Comparison of ENCODE assay signal across 16 cellular contexts in the genomic region with DNA sequence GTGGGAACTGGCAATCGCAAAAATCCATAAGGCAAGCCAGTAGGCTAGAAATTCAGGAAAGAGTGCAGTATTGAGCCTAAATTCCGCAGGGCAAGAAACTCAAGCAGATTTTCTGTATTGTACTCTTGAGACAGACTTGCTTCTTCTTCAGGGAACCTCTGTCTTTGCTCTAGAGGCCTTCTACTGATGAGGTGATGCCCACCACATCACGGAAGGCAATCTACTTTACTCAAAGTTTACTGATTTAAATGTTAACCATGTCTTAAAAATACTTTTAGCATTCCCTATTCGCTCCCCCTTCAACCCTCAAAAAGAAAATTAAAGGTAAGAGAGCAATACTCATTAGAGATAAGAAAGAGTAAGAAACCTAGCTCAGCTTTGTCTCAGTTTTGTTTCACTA. TPM values are rescaled to one million over a fixed set of nuclear protein-coding genes. Genes with fewer than 3 reads are reported as not detected.
"Had no signal": no experiment of that assay in that cellular context is flagged by ENCODE, and none has a peak within 500 bp of the region (broad histone marks: within the 10 kb centered on the region; RNA-seq: fewer than 3 reads in every experiment).

No MANE protein-coding gene starts in this region.

- H3K4me3 Mint-ChIP-seq: brain; dendritic cell treated with granulocyte-macrophage colony-stimulating factor and Interleukin-4, amounts not matched to agents 40 ng/mL and 50 ng/mL, for 4 days; endodermal cell; neural crest cell; stimulated activated naive B cell treated with anti-CD40 and anti-IgM and Interleukin-4, amounts not matched to agents 10 μg/mL and 1 μg/mL and 100 μg/mL, for 72 hours; WTC11 had no signal

- H3K4me3 ChIP-seq: upper lobe of right lung had no signal

- H3K27ac ChIP-seq: spleen, upper lobe of right lung had no signal

- H3K4me1 ChIP-seq: upper lobe of right lung had no signal

- DNase-seq: activated gamma-delta T cell; amygdala; cerebellar nuclear complex; endodermal cell; erythroblast; hippocampal formation; kidney glomerular epithelial cell; spleen; stimulated activated CD4-positive, alpha-beta T cell treated with anti-CD3 and anti-CD28 coated beads, Interleukin-1b, Interleukin-23, amount 100 ng/mL, for 48 hours; stimulated activated naive B cell treated with anti-CD40 and anti-IgM and Interleukin-4, amounts not matched to agents 10 μg/mL and 1 μg/mL and 100 μg/mL, for 72 hours; upper lobe of right lung had no signal

- H3K27ac Mint-ChIP-seq: brain; dendritic cell treated with granulocyte-macrophage colony-stimulating factor and Interleukin-4, amounts not matched to agents 40 ng/mL and 50 ng/mL, for 4 days; endodermal cell; stimulated activated naive B cell treated with anti-CD40 and anti-IgM and Interleukin-4, amounts not matched to agents 10 μg/mL and 1 μg/mL and 100 μg/mL, for 72 hours; WTC11 had no signal

- ATAC-seq: sciatic nerve; stimulated activated naive B cell treated with anti-CD40 and anti-IgM and Interleukin-4, amounts not matched to agents 10 μg/mL and 1 μg/mL and 100 μg/mL, for 72 hours; upper lobe of right lung; WTC11 had no signal

- H3K4me1 Mint-ChIP-seq: brain, WTC11 had no signal

- H3K36me3 Mint-ChIP-seq: brain had no signal

- H3K9me3 ChIP-seq: upper lobe of right lung had no signal

- H3K27me3 ChIP-seq: spleen, upper lobe of right lung had no signal

- H3K27me3 Mint-ChIP-seq: dendritic cell treated with granulocyte-macrophage colony-stimulating factor and Interleukin-4, amounts not matched to agents 40 ng/mL and 50 ng/mL, for 4 days; stimulated activated naive B cell treated with anti-CD40 and anti-IgM and Interleukin-4, amounts not matched to agents 10 μg/mL and 1 μg/mL and 100 μg/mL, for 72 hours had no signal

RNA-seq across cellular contexts. Expression of gene IL7R, which starts 11.3 kb away (rescaled TPM):
- total RNA-seq: neural crest cell had no signal
